Comparison of ENCODE assay signal across 23 cellular contexts in genomic region chr7:48053823-48054222, GRCh38. TPM values are rescaled to one million over a fixed set of nuclear protein-coding genes. Genes with fewer than 3 reads are reported as not detected.
DNase-seq lines count a peak whose midpoint lies in the region; ATAC-seq, FAIRE-seq and TF ChIP-seq lines count a peak whose summit lies in the region.
"Had no signal": no experiment of that assay in that cellular context is flagged by ENCODE, and none has a peak within 500 bp of the region (broad histone marks: within the 10 kb centered on the region; RNA-seq: fewer than 3 reads in every experiment).

No MANE protein-coding gene starts in this region.

- H3K27me3 ChIP-seq in bronchial epithelial cell (ENCODE audit: control insufficient read depth, insufficient read depth, low read length) (no peaks in the 10 kb centered on the region), hepatocyte (no peaks in the 10 kb centered on the region), smooth muscle cell (ENCODE audit: low read depth) (no peaks in the 10 kb centered on the region)
- H3K27me3 ChIP-seq: BE2C had no signal

- H2AFZ ChIP-seq in hepatocyte (no peak overlapping the region), smooth muscle cell (ENCODE audit: low read depth) (no peak overlapping the region)

- no peak overlapping the region for H3K4me3 ChIP-seq in bronchial epithelial cell (ENCODE audit: low read depth, low read length)
- H3K4me3 ChIP-seq in hepatocyte = no peak overlapping the region
- H3K4me3 ChIP-seq in smooth muscle cell = no peak overlapping the region

- WGBS in hepatocyte (ENCODE audit: low lambda C conversion rate, missing lambda C conversion rate) = 82% methylated on average over 6 of the region's 6 CpGs
- 93% methylated on average over 6 of the region's 6 CpGs for whole genome bisulfite sequencing in smooth muscle cell (ENCODE audit: low lambda C conversion rate)

- H3K79me2 ChIP-seq in hepatocyte = no peaks in the 10 kb centered on the region
- no peaks in the 10 kb centered on the region for H3K79me2 ChIP-seq in smooth muscle cell (ENCODE audit: low read depth)

- peak; percentile 28 for FAIRE-seq in bronchial epithelial cell (lab: Jason Lieb, UNC)
- FAIRE-seq: A204.1, GM12892, H1 had no signal

- no peaks in the 10 kb centered on the region for H4K20me1 ChIP-seq in hepatocyte (ENCODE audit: insufficient read depth, poor library complexity, severe bottlenecking)
- H4K20me1 ChIP-seq in smooth muscle cell (ENCODE audit: low read depth) = no peaks in the 10 kb centered on the region

- DNase-seq in DMS53 treated with DMSO at 0.1 percent for 48 hours (lab: John Stamatoyannopoulos, UW; ENCODE audit: unreplicated experiment) (peak; percentile 95), bronchial epithelial cell (ENCODE audit: low read depth) (peak; percentile 59), hepatocyte (ENCODE audit: low spot score) (no peak), smooth muscle cell (lab: John Stamatoyannopoulos, UW; ENCODE audit: unreplicated experiment) (no peak), SHP77 (lab: John Stamatoyannopoulos, UW) (no peak), NCI-H2081 treated with DMSO at 0.1 percent for 48 hours (lab: John Stamatoyannopoulos, UW) (no peak), RKO (ENCODE audit: low spot score) (no peak)
- DNase-seq: ACHN; BE2C; C1 segment of cervical spinal cord; CD4-positive, CD25-positive, alpha-beta regulatory T cell; CD8-positive, alpha-beta memory T cell; COR-L47; DMS 273 treated with DMSO at 0.1 percent for 48 hours; DMS79; GDM1; H9 had no signal

- no peaks in the 10 kb centered on the region for H3F3A ChIP-seq in smooth muscle cell (ENCODE audit: low read depth)

- ATAC-seq in GM19324 (IDR thresholded peaks at IDR 0.05; ENCODE audit: low FRiP score, unreplicated experiment) = no peak

- TF ChIP-seq CTCF in bronchial epithelial cell (IDR thresholded peaks at IDR 0.05; ENCODE audit: insufficient read depth, low read length, severe bottlenecking) (no peak), hepatocyte (IDR thresholded peaks at IDR 0.05; ENCODE audit: poor library complexity) (no peak), smooth muscle cell (IDR thresholded peaks at IDR 0.05; ENCODE audit: borderline replicate concordance, insufficient read depth, poor library complexity, severe bottlenecking) (no peak)

- H3K9ac ChIP-seq in smooth muscle cell (ENCODE audit: low read depth) = no peak overlapping the region

- H3K4me1 ChIP-seq in hepatocyte (ENCODE audit: insufficient read depth) (no peaks in the 10 kb centered on the region), smooth muscle cell (ENCODE audit: low read depth) (no peaks in the 10 kb centered on the region)
- H3K4me1 ChIP-seq: BE2C had no signal

- H3K36me3 ChIP-seq in bronchial epithelial cell (ENCODE audit: control insufficient read depth, insufficient read depth, low read length) (no peaks in the 10 kb centered on the region), hepatocyte (replicated peaks; ENCODE audit: insufficient read depth, low read depth) (no peaks in the 10 kb centered on the region), smooth muscle cell (ENCODE audit: low read depth) (no peaks in the 10 kb centered on the region)
- H3K36me3 ChIP-seq: BE2C had no signal

- H3K9me3 ChIP-seq in hepatocyte (ENCODE audit: low read depth) = no peaks in the 10 kb centered on the region
- H3K9me3 ChIP-seq in smooth muscle cell (replicated peaks; ENCODE audit: low read depth) = no peaks in the 10 kb centered on the region
- H3K9me3 ChIP-seq: BE2C had no signal

- peak overlapping the region; percentile 4 for H3K27ac ChIP-seq in hepatocyte
- H3K27ac ChIP-seq in smooth muscle cell (ENCODE audit: low read depth) = peak overlapping the region; percentile 81

- no peaks in the 10 kb centered on the region for H3K9me2 ChIP-seq in hepatocyte (replicated peaks; ENCODE audit: insufficient read depth)

- H3K4me2 ChIP-seq in hepatocyte = no peak overlapping the region
- no peak overlapping the region for H3K4me2 ChIP-seq in smooth muscle cell

RNA-seq across cellular contexts. Expression of gene C7orf57, which starts 18.5 kb away (rescaled TPM):
- total RNA-seq in bronchial epithelial cell = 0.53 and 2.4 TPM in 2 replicates
- total RNA-seq in hepatocyte = 0.43 TPM in 1 of 2 replicates, not detected in the other
- polyA plus RNA-seq in hepatocyte = not detected in 2 replicates
- not detected in 2 replicates for total RNA-seq in smooth muscle cell
- not detected in 2 replicates for polyA plus RNA-seq in smooth muscle cell
- total RNA-seq: CD4-positive, CD25-positive, alpha-beta regulatory T cell; H9; HT-29 had no signal
- polyA plus RNA-seq: CD4-positive, CD25-positive, alpha-beta regulatory T cell; CD8-positive, alpha-beta memory T cell had no signal

RNA-seq across cellular contexts. Expression of gene SUN3, which starts 24.9 kb away (rescaled TPM):
- 0.51 and 0.79 TPM in 2 replicates for total RNA-seq in bronchial epithelial cell
- total RNA-seq in hepatocyte = not detected in 2 replicates
- not detected in 2 replicates for polyA plus RNA-seq in hepatocyte
- not detected in 2 replicates for total RNA-seq in smooth muscle cell
- 0.40 TPM in 1 of 2 replicates, not detected in the other for polyA plus RNA-seq in smooth muscle cell
- total RNA-seq: CD4-positive, CD25-positive, alpha-beta regulatory T cell; CD8-positive, alpha-beta memory T cell; Daoy; H1; H9; HT-29 had no signal
- polyA plus RNA-seq: CD4-positive, CD25-positive, alpha-beta regulatory T cell; CD8-positive, alpha-beta memory T cell; H1 had no signal

RNA-seq across cellular contexts. Expression of gene UPP1, which starts 35.2 kb away (rescaled TPM):
- total RNA-seq in bronchial epithelial cell (762 and 1,034 TPM in 2 replicates), hepatocyte (12.7 and 14.6 TPM in 2 replicates), smooth muscle cell (12.5 and 23.6 TPM in 2 replicates)
- polyA plus RNA-seq in hepatocyte (38.7 and 50.2 TPM in 2 replicates), smooth muscle cell (43.8 and 56.2 TPM in 2 replicates)

Comparison
In these comparisons a context has a peak if more than half of its experiments do, and no peak if none do; other contexts are left out.
1. DNase-seq: peak in DMS53 treated with DMSO at 0.1 percent for 48 hours (single experiment) and bronchial epithelial cell (single experiment); none in hepatocyte (single experiment), smooth muscle cell (single experiment), SHP77 (0 of 2), NCI-H2081 treated with DMSO at 0.1 percent for 48 hours (single experiment) and RKO (single experiment).
2. RNA of gene UPP1, which starts 35.2 kb away (total RNA-seq): 762 to 1,034 TPM in bronchial epithelial cell; 12.5 to 23.6 TPM in smooth muscle cell and 12.7 to 14.6 TPM in hepatocyte; every median in the first group is over 10 times any median in the second.